ENCODE assay signal across 8 cellular contexts in genomic region chr7:42237162-42237821, GRCh38. TPM values are rescaled to one million over a fixed set of nuclear protein-coding genes. Genes with fewer than 3 reads are reported as not detected.
DNase-seq lines count a peak whose midpoint lies in the region; ATAC-seq and TF ChIP-seq lines count a peak whose summit lies in the region.

GLI3 (minus strand) TSS chr7:42237209; CDS start chr7:42223253, 13,956 bp downstream.

- intact Hi-C loops in colonic mucosa (cut with DNase I) (no loop called here), spleen (cut with DNase I; ENCODE audit: low total_unique reads) (no loop called here)

- peak within 1 kb of the TSS; percentile 43 to 68 for H3K9ac ChIP-seq in colonic mucosa (ENCODE audit: low read depth in 2 of 2, low read length in 2 of 2)

- WGBS in spleen, 5 donors = 0 to 2% (median 1%) methylated on average over 45 to 58 of the region's 58 CpGs

- no peaks in the 10 kb centered on the region for H3K4me1 ChIP-seq in colonic mucosa
- H3K4me1 ChIP-seq in spleen = peaks cover 0 to 30% (median 13%) of the 10 kb centered on the region in 6 donors

- no peaks in the 10 kb centered on the region for H3K36me3 ChIP-seq in colonic mucosa
- H3K36me3 ChIP-seq in spleen = no peaks in the 10 kb centered on the region

- no peak for TF ChIP-seq POLR2A in spleen (IDR thresholded peaks at IDR 0.05)

- peak within 1 kb of the TSS; percentile 50 for H3K4me3 ChIP-seq in colonic mucosa
- H3K4me3 ChIP-seq in spleen = peak within 1 kb of the TSS; percentile 46 to 77 (median 60)

- TF ChIP-seq CTCF in colonic mucosa (IDR thresholded peaks at IDR 0.05) (no peak), spleen (IDR thresholded peaks at IDR 0.05 in 8 of 11, conservative IDR thresholded peaks at IDR 0.05 in 3 of 11) (peak in 2 of 11 experiments; percentile 14 to 28)

- DNase-seq in AG08396 (ENCODE audit: low spot score) (peak; percentile 95), RPMI7951 (ENCODE audit: low read depth) (peak; percentile 98), colonic mucosa (peak; percentile 76), kidney tubule cell (ENCODE audit: low spot score) (peak; percentile 83), spleen (peak; percentile 78)

- H3K27me3 ChIP-seq in colonic mucosa = peaks cover 22% of the 10 kb centered on the region
- H3K27me3 ChIP-seq in spleen (replicated peaks in 1 of 7) = peaks cover 0 to 97% (median 22%) of the 10 kb centered on the region in 7 donors

- H3K27ac ChIP-seq in colonic mucosa (peak within 1 kb of the TSS; percentile 69), spleen (peak within 1 kb of the TSS; percentile 63 to 83 (median 76))

- ATAC-seq in GM18498 (IDR thresholded peaks at IDR 0.05; ENCODE audit: unreplicated experiment) (peak; percentile 73), HG03039 (IDR thresholded peaks at IDR 0.05; ENCODE audit: unreplicated experiment) (peak; percentile 89), HG03571 (IDR thresholded peaks at IDR 0.05; ENCODE audit: unreplicated experiment) (no peak)

- H3K9me3 ChIP-seq in colonic mucosa = no peaks in the 10 kb centered on the region
- no peaks in the 10 kb centered on the region for H3K9me3 ChIP-seq in spleen

RNA-seq across cellular contexts. Expression of gene GLI3, which starts in this region (rescaled TPM):
- 7.7 and 10.0 TPM in 2 replicates for total RNA-seq in RPMI7951 (2014; rRNA removed; shearing (Covaris generic))
- total RNA-seq in colonic mucosa = 1 to 10 TPM; 1.8 to 8.0 TPM
- total RNA-seq in spleen = 1 to 10 TPM in 6 of 7 donors, under 1 TPM in 1; 0.94 to 9.2 (median 6.1) TPM
- polyA plus RNA-seq in spleen = under 1 TPM; 0.17 to 0.29 (median 0.24) TPM
